In the genomic region with DNA sequence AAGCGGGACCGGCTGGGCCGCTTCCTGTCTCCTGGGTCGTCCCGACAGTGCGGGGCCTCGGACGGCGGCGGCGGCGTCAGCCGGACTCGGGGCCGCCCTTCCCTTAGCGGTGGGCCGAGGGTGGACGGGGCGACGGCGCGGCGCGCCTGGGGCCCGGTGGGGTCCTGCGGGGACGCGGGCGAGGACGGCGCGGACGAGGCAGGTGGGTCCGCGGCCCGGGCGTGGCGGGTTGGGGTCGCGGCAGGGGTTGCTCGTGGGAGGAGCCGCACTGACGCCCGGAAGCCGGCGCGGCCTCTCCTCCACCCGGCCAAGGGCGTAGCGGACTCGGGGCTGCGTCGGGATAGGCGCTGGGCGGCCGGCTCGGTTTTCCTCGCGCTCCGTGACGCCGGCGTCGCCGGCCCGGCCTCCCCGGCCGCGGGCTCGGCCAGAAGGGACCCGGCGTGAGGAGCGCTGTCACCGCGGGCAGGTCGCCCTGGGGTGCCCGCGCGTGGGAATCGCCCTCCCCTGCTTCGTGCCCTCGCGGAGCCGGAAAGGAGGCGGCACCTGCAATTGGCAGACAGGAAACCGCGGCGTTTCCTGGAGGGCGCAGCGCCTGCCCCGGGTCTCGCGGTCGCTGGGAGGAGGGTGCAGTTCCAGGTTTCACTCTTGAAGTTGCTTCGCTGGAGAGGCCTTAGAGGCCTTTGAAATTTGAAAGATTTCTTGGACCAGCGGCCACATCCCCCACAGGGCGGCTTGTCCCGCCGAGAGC, we compare ENCODE assay signal across 8 cellular contexts. TPM values are rescaled to one million over a fixed set of nuclear protein-coding genes. Genes with fewer than 3 reads are reported as not detected.
DNase-seq lines count a peak whose midpoint lies in the region; TF ChIP-seq lines count a peak whose summit lies in the region.

No MANE protein-coding gene starts in this region.

- H3K27ac Mint-ChIP-seq in endothelial cell (ENCODE audit: unreplicated experiment), result no peak overlapping the region

- H3K36me3 ChIP-seq in HEK293 (ENCODE audit: control insufficient read depth in 2 of 2, insufficient read depth in 1 of 2, low read length in 2 of 2) (peaks cover 21 to 33% of the 10 kb centered on the region in 2 experiments; a peak in 2 of 3 replicates), mucosa of stomach (ENCODE audit: control insufficient read depth, insufficient read depth, low read length) (peaks cover 14% of the 10 kb centered on the region)

- H3K9me3 Mint-ChIP-seq in endothelial cell (ENCODE audit: unreplicated experiment), result no peaks in the 10 kb centered on the region

- no peaks in the 10 kb centered on the region for H3K27me3 ChIP-seq in mucosa of stomach (ENCODE audit: control insufficient read depth, insufficient read depth, low read length)

- peak overlapping the region; percentile 84 for H3K27ac ChIP-seq in HEK293 (ENCODE audit: extremely low read depth, low read depth, low read length)

- TF ChIP-seq CTCF in GM12865 (IDR thresholded peaks at IDR 0.05; ENCODE audit: insufficient read depth, low read depth, low read length, missing control alignments) (no peak), HEK293 (tag by site-specific recombination; IDR thresholded peaks at IDR 0.05) (no peak), endothelial cell (IDR thresholded peaks at IDR 0.05; ENCODE audit: unreplicated experiment) (no peak)

- peak overlapping the region; percentile 86 for H3K4me3 Mint-ChIP-seq in endothelial cell (ENCODE audit: unreplicated experiment)

- POLR2A ChIA-PET in HEK293 (lab: Yijun Ruan, JAX), result no interaction called here

- CTCF ChIA-PET in HEK293 (lab: Yijun Ruan, JAX), result interaction anchor here (1.0 kb wide), 1 partner anchor 16 kb away, joined by 3 read pairs; no protein-coding TSS in a partner anchor

- peaks cover 5% of the 10 kb centered on the region; the same call in 1 of the 2 replicates for H3K4me1 ChIP-seq in HEK293 (ENCODE audit: control insufficient read depth, insufficient read depth, low read length)
- H3K4me1 ChIP-seq in mucosa of stomach (ENCODE audit: control insufficient read depth, insufficient read depth, low read length), result peaks cover 32% of the 10 kb centered on the region

- H3K9me3 ChIP-seq in HEK293 (ENCODE audit: control insufficient read depth, insufficient read depth, low read depth, low read length), result no peaks in the 10 kb centered on the region
- no peaks in the 10 kb centered on the region for H3K9me3 ChIP-seq in mucosa of stomach (ENCODE audit: control insufficient read depth, low read length)

- H3K9ac ChIP-seq in mucosa of stomach (ENCODE audit: low read length), result peak overlapping the region; percentile 75

- DNase-seq in GM12865 (ENCODE audit: low read depth) (peak; percentile 82), NCI-H69 (lab: John Stamatoyannopoulos, UW) (peak; percentile 58), endothelial cell (ENCODE audit: low spot score) (peak; percentile 61), amniotic stem cell (lab: John Stamatoyannopoulos, UW) (no peak)
- DNase-seq in activated CD8-positive, alpha-beta memory T cell treated with anti-CD3 and anti-CD28 coated beads for 48 hours (ENCODE audit: low read depth in 2 of 3, low spot score in 2 of 3), result peak; percentile 54 to 66 (median 63)
- DNase-seq in stimulated activated naive CD4-positive, alpha-beta T cell (lab: John Stamatoyannopoulos, UW), result peak; percentile 80 to 92 (median 88)

- peak overlapping the region; percentile 80 for H3K4me3 ChIP-seq in GM12865 (ENCODE audit: low read depth, low read length)
- H3K4me3 ChIP-seq in HEK293 (ENCODE audit: low read depth, low read length), result peak overlapping the region; percentile 70
- H3K4me3 ChIP-seq in mucosa of stomach (ENCODE audit: low read length), result peak overlapping the region; percentile 46

- peaks cover 12% of the 10 kb centered on the region for H3K36me3 Mint-ChIP-seq in endothelial cell (ENCODE audit: low read depth, unreplicated experiment)

- peaks cover 13% of the 10 kb centered on the region for H3K4me1 Mint-ChIP-seq in endothelial cell (ENCODE audit: unreplicated experiment)

- H3K27me3 Mint-ChIP-seq in endothelial cell (ENCODE audit: unreplicated experiment), result peaks cover 23% of the 10 kb centered on the region

TF ChIP-seq in HEK293, 187 proteins besides CTCF, POLR2A, EP300 and RAD21:
- no peak for TF ChIP-seq ZNF585B (tag by site-specific recombination; IDR thresholded peaks at IDR 0.05)
- TF ChIP-seq, protein P1, sequence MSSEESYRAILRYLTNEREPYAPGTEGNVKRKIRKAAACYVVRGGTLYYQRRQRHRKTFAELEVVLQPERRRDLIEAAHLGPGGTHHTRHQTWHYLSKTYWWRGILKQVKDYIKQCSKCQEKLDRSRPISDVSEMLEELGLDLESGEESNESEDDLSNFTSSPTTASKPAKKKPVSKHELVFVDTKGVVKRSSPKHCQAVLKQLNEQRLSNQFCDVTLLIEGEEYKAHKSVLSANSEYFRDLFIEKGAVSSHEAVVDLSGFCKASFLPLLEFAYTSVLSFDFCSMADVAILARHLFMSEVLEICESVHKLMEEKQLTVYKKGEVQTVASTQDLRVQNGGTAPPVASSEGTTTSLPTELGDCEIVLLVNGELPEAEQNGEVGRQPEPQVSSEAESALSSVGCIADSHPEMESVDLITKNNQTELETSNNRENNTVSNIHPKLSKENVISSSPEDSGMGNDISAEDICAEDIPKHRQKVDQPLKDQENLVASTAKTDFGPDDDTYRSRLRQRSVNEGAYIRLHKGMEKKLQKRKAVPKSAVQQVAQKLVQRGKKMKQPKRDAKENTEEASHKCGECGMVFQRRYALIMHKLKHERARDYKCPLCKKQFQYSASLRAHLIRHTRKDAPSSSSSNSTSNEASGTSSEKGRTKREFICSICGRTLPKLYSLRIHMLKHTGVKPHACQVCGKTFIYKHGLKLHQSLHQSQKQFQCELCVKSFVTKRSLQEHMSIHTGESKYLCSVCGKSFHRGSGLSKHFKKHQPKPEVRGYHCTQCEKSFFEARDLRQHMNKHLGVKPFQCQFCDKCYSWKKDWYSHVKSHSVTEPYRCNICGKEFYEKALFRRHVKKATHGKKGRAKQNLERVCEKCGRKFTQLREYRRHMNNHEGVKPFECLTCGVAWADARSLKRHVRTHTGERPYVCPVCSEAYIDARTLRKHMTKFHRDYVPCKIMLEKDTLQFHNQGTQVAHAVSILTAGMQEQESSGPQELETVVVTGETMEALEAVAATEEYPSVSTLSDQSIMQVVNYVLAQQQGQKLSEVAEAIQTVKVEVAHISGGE (tag by site-specific recombination; conservative IDR thresholded peaks at IDR 0.05; ENCODE audit: low read depth), result peak; percentile 57
- TF ChIP-seq, protein P2, sequence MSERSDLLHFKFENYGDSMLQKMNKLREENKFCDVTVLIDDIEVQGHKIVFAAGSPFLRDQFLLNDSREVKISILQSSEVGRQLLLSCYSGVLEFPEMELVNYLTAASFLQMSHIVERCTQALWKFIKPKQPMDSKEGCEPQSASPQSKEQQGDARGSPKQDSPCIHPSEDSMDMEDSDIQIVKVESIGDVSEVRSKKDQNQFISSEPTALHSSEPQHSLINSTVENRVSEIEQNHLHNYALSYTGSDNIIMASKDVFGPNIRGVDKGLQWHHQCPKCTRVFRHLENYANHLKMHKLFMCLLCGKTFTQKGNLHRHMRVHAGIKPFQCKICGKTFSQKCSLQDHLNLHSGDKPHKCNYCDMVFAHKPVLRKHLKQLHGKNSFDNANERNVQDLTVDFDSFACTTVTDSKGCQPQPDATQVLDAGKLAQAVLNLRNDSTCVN (tag by site-specific recombination; optimal IDR thresholded peaks at IDR 0.05), result peak; percentile 45
- TF ChIP-seq ZNF677 (tag by site-specific recombination; IDR thresholded peaks at IDR 0.05), result 0 out of 2 replicates have a peak, but pooled peaks have one; percentile 34
- no peak for TF ChIP-seq ZNF560 (tag by site-specific recombination; IDR thresholded peaks at IDR 0.05; ENCODE audit: borderline replicate concordance)
- peak; percentile 10; the same call in 1 of the 2 replicates for TF ChIP-seq KLF8 (tag by site-specific recombination; IDR thresholded peaks at IDR 0.05)
- TF ChIP-seq, protein P3, sequence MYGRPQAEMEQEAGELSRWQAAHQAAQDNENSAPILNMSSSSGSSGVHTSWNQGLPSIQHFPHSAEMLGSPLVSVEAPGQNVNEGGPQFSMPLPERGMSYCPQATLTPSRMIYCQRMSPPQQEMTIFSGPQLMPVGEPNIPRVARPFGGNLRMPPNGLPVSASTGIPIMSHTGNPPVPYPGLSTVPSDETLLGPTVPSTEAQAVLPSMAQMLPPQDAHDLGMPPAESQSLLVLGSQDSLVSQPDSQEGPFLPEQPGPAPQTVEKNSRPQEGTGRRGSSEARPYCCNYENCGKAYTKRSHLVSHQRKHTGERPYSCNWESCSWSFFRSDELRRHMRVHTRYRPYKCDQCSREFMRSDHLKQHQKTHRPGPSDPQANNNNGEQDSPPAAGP (tag by site-specific recombination; IDR thresholded peaks at IDR 0.05), result no peak
- TF ChIP-seq SP2 (tag by site-specific recombination; IDR thresholded peaks at IDR 0.05), result peak; percentile 46
- TF ChIP-seq, protein P4, sequence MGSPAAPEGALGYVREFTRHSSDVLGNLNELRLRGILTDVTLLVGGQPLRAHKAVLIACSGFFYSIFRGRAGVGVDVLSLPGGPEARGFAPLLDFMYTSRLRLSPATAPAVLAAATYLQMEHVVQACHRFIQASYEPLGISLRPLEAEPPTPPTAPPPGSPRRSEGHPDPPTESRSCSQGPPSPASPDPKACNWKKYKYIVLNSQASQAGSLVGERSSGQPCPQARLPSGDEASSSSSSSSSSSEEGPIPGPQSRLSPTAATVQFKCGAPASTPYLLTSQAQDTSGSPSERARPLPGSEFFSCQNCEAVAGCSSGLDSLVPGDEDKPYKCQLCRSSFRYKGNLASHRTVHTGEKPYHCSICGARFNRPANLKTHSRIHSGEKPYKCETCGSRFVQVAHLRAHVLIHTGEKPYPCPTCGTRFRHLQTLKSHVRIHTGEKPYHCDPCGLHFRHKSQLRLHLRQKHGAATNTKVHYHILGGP (tag by site-specific recombination; IDR thresholded peaks at IDR 0.05), result 0 out of 2 replicates have a peak, but pooled peaks have one; percentile 11
- peak; percentile 74 for TF ChIP-seq ZBTB8A (tag by site-specific recombination; IDR thresholded peaks at IDR 0.05)
- TF ChIP-seq, protein P5, sequence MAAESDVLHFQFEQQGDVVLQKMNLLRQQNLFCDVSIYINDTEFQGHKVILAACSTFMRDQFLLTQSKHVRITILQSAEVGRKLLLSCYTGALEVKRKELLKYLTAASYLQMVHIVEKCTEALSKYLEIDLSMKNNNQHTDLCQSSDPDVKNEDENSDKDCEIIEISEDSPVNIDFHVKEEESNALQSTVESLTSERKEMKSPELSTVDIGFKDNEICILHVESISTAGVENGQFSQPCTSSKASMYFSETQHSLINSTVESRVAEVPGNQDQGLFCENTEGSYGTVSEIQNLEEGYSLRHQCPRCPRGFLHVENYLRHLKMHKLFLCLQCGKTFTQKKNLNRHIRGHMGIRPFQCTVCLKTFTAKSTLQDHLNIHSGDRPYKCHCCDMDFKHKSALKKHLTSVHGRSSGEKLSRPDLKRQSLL (tag by site-specific recombination; IDR thresholded peaks at IDR 0.05), result 0 out of 2 replicates have a peak, but pooled peaks have one; percentile 9
- TF ChIP-seq ZBTB17 (tag by site-specific recombination; IDR thresholded peaks at IDR 0.05), result no peak

RNA-seq across cellular contexts. Expression of a gene that starts 0.5 kb away (rescaled TPM):
- 25.4 TPM for total RNA-seq in endothelial cell (ENCODE audit: unreplicated experiment)

RNA-seq across cellular contexts. Expression of a gene that starts 1.1 kb away (rescaled TPM):
- 12.2 TPM for total RNA-seq in endothelial cell (ENCODE audit: unreplicated experiment)

RNA-seq across cellular contexts. Expression of a gene that starts 20.3 kb away (rescaled TPM):
- 7.5 TPM for total RNA-seq in endothelial cell (ENCODE audit: unreplicated experiment)

RNA-seq across cellular contexts. Expression of a gene that starts 35.3 kb away (rescaled TPM):
- 83.2 TPM for total RNA-seq in endothelial cell (ENCODE audit: unreplicated experiment)
